Comparison of ENCODE assay signal across 21 cellular contexts in the genomic region with DNA sequence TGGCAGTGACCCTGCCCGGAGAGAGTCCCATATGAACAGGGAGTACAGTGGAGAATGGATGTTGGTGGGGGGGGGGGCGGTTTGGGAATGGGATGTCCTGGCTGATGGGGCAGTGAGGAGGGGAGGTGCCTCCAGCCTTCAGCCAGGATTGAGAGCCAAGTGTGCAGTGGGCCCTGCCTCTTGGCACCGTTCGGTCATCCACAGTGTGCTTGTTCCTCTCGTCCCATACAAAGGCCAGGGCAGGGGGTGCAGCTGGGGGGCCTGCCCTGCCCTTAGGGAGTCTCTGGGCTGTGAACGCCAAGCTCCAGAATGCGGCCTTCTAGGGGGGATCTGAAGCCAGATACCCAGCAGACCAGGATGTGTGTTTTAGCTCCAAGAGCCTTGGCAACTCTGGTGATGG. TPM values are rescaled to one million over a fixed set of nuclear protein-coding genes. Genes with fewer than 3 reads are reported as not detected.
DNase-seq lines count a peak whose midpoint lies in the region; ATAC-seq and TF ChIP-seq lines count a peak whose summit lies in the region.
"Had no signal": no experiment of that assay in that cellular context is flagged by ENCODE, and none has a peak within 500 bp of the region (broad histone marks: within the 10 kb centered on the region; RNA-seq: fewer than 3 reads in every experiment).

No MANE protein-coding gene starts in this region.

- H3K4me3 ChIP-seq in neuronal stem cell (ENCODE audit: low read length in 2 of 2): no peak overlapping the region
- H3K4me3 ChIP-seq in upper lobe of right lung: no peak overlapping the region
- H3K4me3 ChIP-seq: GM23248, HAP-1 had no signal

- H3K4me1 ChIP-seq in neuronal stem cell (ENCODE audit: control insufficient read depth in 2 of 2, insufficient read depth in 1 of 2, low read depth in 1 of 2, low read length in 2 of 2) (peaks cover 30 to 31% of the 10 kb centered on the region in 2 donors), upper lobe of right lung (no peaks in the 10 kb centered on the region)
- H3K4me1 ChIP-seq: HAP-1 had no signal

- H3K18ac ChIP-seq in neuronal stem cell (ENCODE audit: low read length): no peak overlapping the region

- ATAC-seq in upper lobe of right lung: no peak
- no peak for ATAC-seq in left colon

- H2AFZ ChIP-seq in neuronal stem cell (ENCODE audit: low read length): no peak overlapping the region
- H2AFZ ChIP-seq: GM23248 had no signal

- H3K23ac ChIP-seq in neuronal stem cell (ENCODE audit: low read depth, low read length, poor library complexity): no peak overlapping the region

- no CpG with 5 or more reads among the region's 7 CpGs for WGBS in neuronal stem cell (ENCODE audit: extremely low coverage in 2 of 2, insufficient read length in 2 of 2, insufficient replicate concordance in 1 of 2), 2 donors

- no peaks in the 10 kb centered on the region for H3K79me1 ChIP-seq in neuronal stem cell (ENCODE audit: low read depth, low read length)

- H3K14ac ChIP-seq in neuronal stem cell (ENCODE audit: low read length): no peak overlapping the region

- H3K27me3 ChIP-seq in neuronal stem cell (ENCODE audit: control insufficient read depth in 3 of 3, insufficient read depth in 3 of 3, low read depth in 1 of 3, low read length in 3 of 3) (no peaks in the 10 kb centered on the region), upper lobe of right lung (no peaks in the 10 kb centered on the region)

- no peak overlapping the region for H3K27ac Mint-ChIP-seq in chondrocyte (ENCODE audit: unreplicated experiment)
- H3K27ac Mint-ChIP-seq: CD8-positive, alpha-beta memory T cell had no signal

- H3K36me3 Mint-ChIP-seq in chondrocyte (ENCODE audit: low read depth): no peaks in the 10 kb centered on the region
- H3K36me3 Mint-ChIP-seq: CD4-positive, CD25-positive, alpha-beta regulatory T cell; CD8-positive, alpha-beta memory T cell had no signal

- intact Hi-C loops in upper lobe of right lung (cut with DNase I): no loop called here
- intact Hi-C loops in left colon (cut with DNase I, micrococcal nuclease): no loop called here

- H3K4me1 Mint-ChIP-seq in chondrocyte (ENCODE audit: low read depth): no peaks in the 10 kb centered on the region
- H3K4me1 Mint-ChIP-seq: CD4-positive, CD25-positive, alpha-beta regulatory T cell; CD8-positive, alpha-beta memory T cell had no signal

- no peak overlapping the region for H2BK5ac ChIP-seq in neuronal stem cell (ENCODE audit: low read length)

- H2AK5ac ChIP-seq in neuronal stem cell (ENCODE audit: low read depth, low read length): peak overlapping the region; percentile 49

- H3K9me3 ChIP-seq in neuronal stem cell (replicated peaks in 1 of 2; ENCODE audit: control insufficient read depth in 2 of 2, insufficient read depth in 1 of 2, low read depth in 1 of 2, low read length in 2 of 2): no peaks in the 10 kb centered on the region
- H3K9me3 ChIP-seq in upper lobe of right lung: no peaks in the 10 kb centered on the region
- H3K9me3 ChIP-seq: HAP-1 had no signal

- no peak overlapping the region for H3K4ac ChIP-seq in neuronal stem cell (ENCODE audit: low read length)

- peak; percentile 4 for DNase-seq in activated CD8-positive, alpha-beta memory T cell treated with anti-CD3 and anti-CD28 coated beads, Interleukin-2, amount 50 U/mL, for 4 hours
- DNase-seq in activated CD8-positive, alpha-beta memory T cell treated with anti-CD3 and anti-CD28 coated beads, Interleukin-2, amount 50 U/mL, for 48 hours: no peak
- DNase-seq in chondrocyte (ENCODE audit: low spot score) (peak; percentile 69), neuronal stem cell (ENCODE audit: low spot score) (no peak), upper lobe of right lung (peak; percentile 23), NCI-H2081 (lab: John Stamatoyannopoulos, UW) (no peak), left colon (no peak), DMS79 (lab: John Stamatoyannopoulos, UW) (no peak)
- DNase-seq: 8988T; C1 segment of cervical spinal cord; CD4-positive, CD25-positive, alpha-beta regulatory T cell; COR-L47; DMS 273 treated with DMSO at 0.1 percent for 48 hours; GM23248 had no signal

- peaks cover 8% of the 10 kb centered on the region for H3K27me3 Mint-ChIP-seq in chondrocyte (ENCODE audit: low read depth)
- H3K27me3 Mint-ChIP-seq: CD4-positive, CD25-positive, alpha-beta regulatory T cell had no signal

- no peak for TF ChIP-seq CTCF in chondrocyte (IDR thresholded peaks at IDR 0.05)
- no peak for TF ChIP-seq CTCF in upper lobe of right lung (IDR thresholded peaks at IDR 0.05)

- H2BK15ac ChIP-seq in neuronal stem cell (ENCODE audit: low read length): peak overlapping the region; percentile 19

- H4K8ac ChIP-seq in neuronal stem cell (ENCODE audit: low read depth, low read length): no peak overlapping the region

- H3K27ac ChIP-seq in neuronal stem cell (replicated peaks; ENCODE audit: low read length) (no peak overlapping the region), upper lobe of right lung (no peak overlapping the region)
- H3K27ac ChIP-seq: GM23248 had no signal

- H2BK120ac ChIP-seq in neuronal stem cell (ENCODE audit: low read depth, low read length): no peak overlapping the region

- no peaks in the 10 kb centered on the region for H3K9me3 Mint-ChIP-seq in chondrocyte (ENCODE audit: low read depth)
- H3K9me3 Mint-ChIP-seq: CD4-positive, CD25-positive, alpha-beta regulatory T cell; CD8-positive, alpha-beta memory T cell had no signal

- H3K4me2 ChIP-seq in neuronal stem cell (ENCODE audit: insufficient read depth, low read length, poor library complexity, severe bottlenecking): no peak overlapping the region

- H3K36me3 ChIP-seq in neuronal stem cell (replicated peaks in 1 of 2; ENCODE audit: control insufficient read depth in 2 of 2, insufficient read depth in 2 of 2, low read length in 2 of 2): peaks cover 0 to 21% of the 10 kb centered on the region in 2 donors
- no peaks in the 10 kb centered on the region for H3K36me3 ChIP-seq in upper lobe of right lung
- H3K36me3 ChIP-seq: HAP-1 had no signal

- H3K9ac ChIP-seq in neuronal stem cell (ENCODE audit: low read depth, low read length, poor library complexity): no peak overlapping the region
- H3K9ac ChIP-seq: GM23248 had no signal

- H4K91ac ChIP-seq in neuronal stem cell (ENCODE audit: low read depth, low read length, poor library complexity): no peak overlapping the region

- H2BK12ac ChIP-seq in neuronal stem cell (ENCODE audit: low read length): no peak overlapping the region

- no peak overlapping the region for H3K4me3 Mint-ChIP-seq in chondrocyte (ENCODE audit: unreplicated experiment)
- H3K4me3 Mint-ChIP-seq: CD4-positive, CD25-positive, alpha-beta regulatory T cell; CD8-positive, alpha-beta memory T cell had no signal

RNA-seq across cellular contexts. Expression of a gene that starts 34.0 kb away (rescaled TPM):
- total RNA-seq in chondrocyte (0.07 to 0.20 TPM in 2 of 3 replicates, not detected in the other), upper lobe of right lung (not detected), left colon (under 1 TPM; 0.37 to 0.50 TPM)
- 2.0 TPM for polyA plus RNA-seq in neuronal stem cell (2013, experiment 1 of 2)
- 1.9 TPM for polyA plus RNA-seq in neuronal stem cell (2013, experiment 2 of 2)
- total RNA-seq: CD4-positive, CD25-positive, alpha-beta regulatory T cell; CD8-positive, alpha-beta memory T cell; GM23248; H4; HT-29 had no signal
- polyA plus RNA-seq: AG04450; CD8-positive, alpha-beta memory T cell; GM23248 had no signal

RNA-seq across cellular contexts. Expression of a gene that starts 49.2 kb away (rescaled TPM):
- total RNA-seq in chondrocyte: not detected in 3 replicates
- polyA plus RNA-seq in neuronal stem cell (2013, experiment 1 of 2): not detected
- polyA plus RNA-seq in neuronal stem cell (2013, experiment 2 of 2): not detected
- total RNA-seq in upper lobe of right lung: not detected
- total RNA-seq in left colon: not detected
- total RNA-seq: A673; CD4-positive, CD25-positive, alpha-beta regulatory T cell; CD8-positive, alpha-beta memory T cell; Daoy; GM23248; H4; HT-29 had no signal
- polyA plus RNA-seq: AG04450; CD4-positive, CD25-positive, alpha-beta regulatory T cell; CD8-positive, alpha-beta memory T cell; GM23248 had no signal

Comparison
In these comparisons a context has a peak if more than half of its experiments do, and no peak if none do; other contexts are left out.
1. DNase-seq: peak in activated CD8-positive, alpha-beta memory T cell treated with anti-CD3 and anti-CD28 coated beads, Interleukin-2, amount 50 U/mL, for 4 hours (single experiment), chondrocyte (single experiment) and upper lobe of right lung (single experiment); none in activated CD8-positive, alpha-beta memory T cell treated with anti-CD3 and anti-CD28 coated beads, Interleukin-2, amount 50 U/mL, for 48 hours (single experiment), neuronal stem cell (single experiment), NCI-H2081 (0 of 2), left colon (0 of 2) and DMS79 (single experiment).